Comparison of ENCODE assay signal across 1 cellular context in the genomic region with DNA sequence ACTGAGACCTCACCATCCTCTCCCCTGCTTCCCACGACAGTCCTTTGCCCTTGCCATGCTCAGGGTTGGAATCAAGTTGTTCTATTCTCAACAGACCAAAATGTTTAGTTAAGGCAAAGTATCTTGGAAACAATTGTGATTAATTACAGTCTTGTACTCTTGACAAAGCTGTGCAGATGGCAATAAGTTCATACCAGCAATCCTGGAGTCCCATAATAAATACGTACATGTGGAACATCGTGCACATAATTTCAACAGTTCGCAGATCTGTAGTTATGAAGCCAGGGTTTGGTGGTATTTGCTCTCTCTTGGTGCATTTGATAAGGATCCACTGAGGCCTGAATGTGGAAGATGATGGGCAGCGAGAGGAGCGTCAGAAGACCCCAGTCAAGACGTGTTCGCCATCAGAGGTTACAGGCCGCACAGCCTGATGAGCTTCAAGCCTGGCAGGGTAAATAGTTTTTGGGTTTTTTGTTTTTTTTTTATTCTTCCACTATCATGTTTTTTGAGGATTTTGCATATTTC.
TF ChIP-seq lines count a peak whose summit lies in the region.

No MANE protein-coding gene starts in this region.

TF ChIP-seq in HepG2, 621 proteins besides CTCF, POLR2A, EP300 and RAD21:
- TF ChIP-seq SNAPC2 (CRISPR knock-in tag; IDR thresholded peaks at IDR 0.05) (no peak), MEF2D (CRISPR knock-in tag; IDR thresholded peaks at IDR 0.05) (0 out of 2 replicates have a peak, but pooled peaks have one; percentile 16), ZNF501 (CRISPR knock-in tag; IDR thresholded peaks at IDR 0.05) (0 out of 2 replicates have a peak, but pooled peaks have one; percentile 30), ZNF850 (CRISPR knock-in tag; conservative IDR thresholded peaks at IDR 0.05) (no peak), MIER3 (CRISPR knock-in tag; IDR thresholded peaks at IDR 0.05; ENCODE audit: borderline replicate concordance) (no peak), NR1H2 (CRISPR knock-in tag; IDR thresholded peaks at IDR 0.05; ENCODE audit: borderline replicate concordance, low read depth) (peak; percentile 52; the same call in 1 of the 2 replicates), DMAP1 (CRISPR knock-in tag; IDR thresholded peaks at IDR 0.05) (no peak), SOX13 (IDR thresholded peaks at IDR 0.05) (no peak), SOX13 (CRISPR knock-in tag; conservative IDR thresholded peaks at IDR 0.05 in 1 of 2, IDR thresholded peaks at IDR 0.05 in 1 of 2) (peak in 1 of 2 experiments; percentile 21; a peak in 1 of 4 replicates), ZNF790 (CRISPR knock-in tag; IDR thresholded peaks at IDR 0.05; ENCODE audit: borderline replicate concordance) (0 out of 2 replicates have a peak, but pooled peaks have one; percentile 44), GTF3A (CRISPR knock-in tag; conservative IDR thresholded peaks at IDR 0.05) (0 out of 2 replicates have a peak, but pooled peaks have one; percentile 25), POLR2AphosphoS2 (IDR thresholded peaks at IDR 0.05; ENCODE audit: low read depth, low read length) (peak; percentile 29), ZNF703 (CRISPR knock-in tag; IDR thresholded peaks at IDR 0.05; ENCODE audit: borderline replicate concordance) (peak; percentile 17; the same call in 1 of the 2 replicates), ZNF788 (CRISPR knock-in tag; IDR thresholded peaks at IDR 0.05; ENCODE audit: borderline replicate concordance) (0 out of 2 replicates have a peak, but pooled peaks have one; percentile 4), NONO (IDR thresholded peaks at IDR 0.05) (no peak), NONO (CRISPR knock-in tag; conservative IDR thresholded peaks at IDR 0.05) (0 out of 2 replicates have a peak, but pooled peaks have one; percentile 30), HNRNPLL (IDR thresholded peaks at IDR 0.05; ENCODE audit: low read depth, low read length, poor library complexity, severe bottlenecking) (no peak), ZNF274 (CRISPR knock-in tag; IDR thresholded peaks at IDR 0.05) (peak; percentile 39; the same call in 1 of the 2 replicates), ZNF598 (CRISPR knock-in tag; IDR thresholded peaks at IDR 0.05; ENCODE audit: borderline replicate concordance) (0 out of 2 replicates have a peak, but pooled peaks have one; percentile 34), EED (CRISPR knock-in tag; IDR thresholded peaks at IDR 0.05) (no peak), ZSCAN25 (CRISPR knock-in tag; IDR thresholded peaks at IDR 0.05) (0 out of 2 replicates have a peak, but pooled peaks have one; percentile 39), ZNF879 (CRISPR knock-in tag; IDR thresholded peaks at IDR 0.05) (0 out of 2 replicates have a peak, but pooled peaks have one; percentile 29), ZNF446 (CRISPR knock-in tag; IDR thresholded peaks at IDR 0.05) (0 out of 2 replicates have a peak, but pooled peaks have one; percentile 31), KLF13 (CRISPR knock-in tag; IDR thresholded peaks at IDR 0.05) (no peak), ZC3H13 (CRISPR knock-in tag; IDR thresholded peaks at IDR 0.05) (peak; percentile 64), TAF1 (CRISPR knock-in tag; IDR thresholded peaks at IDR 0.05) (no peak)
- TF ChIP-seq, protein P1, sequence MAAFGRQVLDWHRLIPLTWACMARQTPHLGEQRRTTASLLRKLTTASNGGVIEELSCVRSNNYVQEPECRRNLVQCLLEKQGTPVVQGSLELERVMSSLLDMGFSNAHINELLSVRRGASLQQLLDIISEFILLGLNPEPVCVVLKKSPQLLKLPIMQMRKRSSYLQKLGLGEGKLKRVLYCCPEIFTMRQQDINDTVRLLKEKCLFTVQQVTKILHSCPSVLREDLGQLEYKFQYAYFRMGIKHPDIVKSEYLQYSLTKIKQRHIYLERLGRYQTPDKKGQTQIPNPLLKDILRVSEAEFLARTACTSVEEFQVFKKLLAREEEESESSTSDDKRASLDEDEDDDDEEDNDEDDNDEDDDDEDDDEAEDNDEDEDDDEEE (CRISPR knock-in tag; IDR thresholded peaks at IDR 0.05), result peak; percentile 71; the same call in 1 of the 2 replicates
- TF ChIP-seq, protein P2, sequence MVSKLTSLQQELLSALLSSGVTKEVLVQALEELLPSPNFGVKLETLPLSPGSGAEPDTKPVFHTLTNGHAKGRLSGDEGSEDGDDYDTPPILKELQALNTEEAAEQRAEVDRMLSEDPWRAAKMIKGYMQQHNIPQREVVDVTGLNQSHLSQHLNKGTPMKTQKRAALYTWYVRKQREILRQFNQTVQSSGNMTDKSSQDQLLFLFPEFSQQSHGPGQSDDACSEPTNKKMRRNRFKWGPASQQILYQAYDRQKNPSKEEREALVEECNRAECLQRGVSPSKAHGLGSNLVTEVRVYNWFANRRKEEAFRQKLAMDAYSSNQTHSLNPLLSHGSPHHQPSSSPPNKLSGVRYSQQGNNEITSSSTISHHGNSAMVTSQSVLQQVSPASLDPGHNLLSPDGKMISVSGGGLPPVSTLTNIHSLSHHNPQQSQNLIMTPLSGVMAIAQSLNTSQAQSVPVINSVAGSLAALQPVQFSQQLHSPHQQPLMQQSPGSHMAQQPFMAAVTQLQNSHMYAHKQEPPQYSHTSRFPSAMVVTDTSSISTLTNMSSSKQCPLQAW (CRISPR knock-in tag; IDR thresholded peaks at IDR 0.05), result 0 out of 2 replicates have a peak, but pooled peaks have one; percentile 12
- TF ChIP-seq, protein P3, sequence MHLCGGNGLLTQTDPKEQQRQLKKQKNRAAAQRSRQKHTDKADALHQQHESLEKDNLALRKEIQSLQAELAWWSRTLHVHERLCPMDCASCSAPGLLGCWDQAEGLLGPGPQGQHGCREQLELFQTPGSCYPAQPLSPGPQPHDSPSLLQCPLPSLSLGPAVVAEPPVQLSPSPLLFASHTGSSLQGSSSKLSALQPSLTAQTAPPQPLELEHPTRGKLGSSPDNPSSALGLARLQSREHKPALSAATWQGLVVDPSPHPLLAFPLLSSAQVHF (CRISPR knock-in tag; IDR thresholded peaks at IDR 0.05), result 0 out of 2 replicates have a peak, but pooled peaks have one; percentile 36
- TF ChIP-seq, protein P4, sequence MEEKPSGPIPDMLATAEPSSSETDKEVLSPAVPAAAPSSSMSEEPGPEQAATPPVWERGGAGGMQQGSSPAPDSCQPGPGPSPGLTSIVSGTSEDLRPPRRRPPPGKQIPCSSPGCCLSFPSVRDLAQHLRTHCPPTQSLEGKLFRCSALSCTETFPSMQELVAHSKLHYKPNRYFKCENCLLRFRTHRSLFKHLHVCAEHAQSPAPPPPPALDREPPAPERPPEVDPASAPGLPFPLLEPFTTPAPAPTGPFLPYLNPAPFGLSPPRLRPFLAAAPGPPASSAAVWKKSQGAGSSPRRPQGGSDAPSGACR (CRISPR knock-in tag; IDR thresholded peaks at IDR 0.05), result 0 out of 2 replicates have a peak, but pooled peaks have one; percentile 1
- TF ChIP-seq, protein P5, sequence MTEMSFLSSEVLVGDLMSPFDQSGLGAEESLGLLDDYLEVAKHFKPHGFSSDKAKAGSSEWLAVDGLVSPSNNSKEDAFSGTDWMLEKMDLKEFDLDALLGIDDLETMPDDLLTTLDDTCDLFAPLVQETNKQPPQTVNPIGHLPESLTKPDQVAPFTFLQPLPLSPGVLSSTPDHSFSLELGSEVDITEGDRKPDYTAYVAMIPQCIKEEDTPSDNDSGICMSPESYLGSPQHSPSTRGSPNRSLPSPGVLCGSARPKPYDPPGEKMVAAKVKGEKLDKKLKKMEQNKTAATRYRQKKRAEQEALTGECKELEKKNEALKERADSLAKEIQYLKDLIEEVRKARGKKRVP (CRISPR knock-in tag; IDR thresholded peaks at IDR 0.05), result 0 out of 4 replicates have a peak, but pooled peaks of 1 of the 2 experiments have one; percentile 15
- TF ChIP-seq, protein P6, sequence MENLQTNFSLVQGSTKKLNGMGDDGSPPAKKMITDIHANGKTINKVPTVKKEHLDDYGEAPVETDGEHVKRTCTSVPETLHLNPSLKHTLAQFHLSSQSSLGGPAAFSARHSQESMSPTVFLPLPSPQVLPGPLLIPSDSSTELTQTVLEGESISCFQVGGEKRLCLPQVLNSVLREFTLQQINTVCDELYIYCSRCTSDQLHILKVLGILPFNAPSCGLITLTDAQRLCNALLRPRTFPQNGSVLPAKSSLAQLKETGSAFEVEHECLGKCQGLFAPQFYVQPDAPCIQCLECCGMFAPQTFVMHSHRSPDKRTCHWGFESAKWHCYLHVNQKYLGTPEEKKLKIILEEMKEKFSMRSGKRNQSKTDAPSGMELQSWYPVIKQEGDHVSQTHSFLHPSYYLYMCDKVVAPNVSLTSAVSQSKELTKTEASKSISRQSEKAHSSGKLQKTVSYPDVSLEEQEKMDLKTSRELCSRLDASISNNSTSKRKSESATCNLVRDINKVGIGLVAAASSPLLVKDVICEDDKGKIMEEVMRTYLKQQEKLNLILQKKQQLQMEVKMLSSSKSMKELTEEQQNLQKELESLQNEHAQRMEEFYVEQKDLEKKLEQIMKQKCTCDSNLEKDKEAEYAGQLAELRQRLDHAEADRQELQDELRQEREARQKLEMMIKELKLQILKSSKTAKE (CRISPR knock-in tag; IDR thresholded peaks at IDR 0.05; ENCODE audit: borderline replicate concordance), result no peak
